Comparison of ENCODE assay signal across 7 cellular contexts in genomic region chr11:63973912-63974258, GRCh38. TPM values are rescaled to one million over a fixed set of nuclear protein-coding genes. Genes with fewer than 3 reads are reported as not detected.
DNase-seq lines count a peak whose midpoint lies in the region; ATAC-seq and TF ChIP-seq lines count a peak whose summit lies in the region.
"Not testable (repeated sequence)": the region's sequence is repeated elsewhere in the genome, so short reads cannot be mapped to it uniquely, and the experiment has no call there.

No MANE protein-coding gene starts in this region.

- H3K27ac ChIP-seq in WERI-Rb-1 = peak overlapping the region; percentile 50
- H3K27ac ChIP-seq in endodermal cell (ENCODE audit: low read depth, low read length); trophoblast cell (ENCODE audit: low read depth, low read length): not testable (repeated sequence)

- H3K27ac Mint-ChIP-seq in Caco-2 (ENCODE audit: unreplicated experiment) (peak overlapping the region; percentile 99), endodermal cell (peak overlapping the region; percentile 89), memory B cell (peak overlapping the region; percentile 94)
- H3K27ac Mint-ChIP-seq in activated naive CD8-positive, alpha-beta T cell = peak overlapping the region; percentile 99

- H3K4me1 ChIP-seq in Caco-2 (peaks cover 11% of the 10 kb centered on the region; the same call in 1 of the 2 replicates), Loucy (ENCODE audit: insufficient read depth, low read length, poor library complexity, severe bottlenecking) (peaks cover 29% of the 10 kb centered on the region)
- not testable (repeated sequence) for H3K4me1 ChIP-seq in endodermal cell (ENCODE audit: control insufficient read depth, insufficient read depth, low read length); trophoblast cell (ENCODE audit: control insufficient read depth in 1 of 2, insufficient read depth in 2 of 2, low read length in 2 of 2)

- CTCF ChIA-PET in Caco-2 (lab: Charles Lee) = interaction anchor here (0.6 to 1.2 kb wide), 4 partner anchors 28 to 139 kb away, joined by 3 to 8 read pairs (median 6); partner anchors contain the start of gene MARK2

- H4K12ac ChIP-seq in trophoblast cell (ENCODE audit: low read depth, low read length) = peak overlapping the region; percentile 16

- peaks cover 45% of the 10 kb centered on the region for H3K36me3 Mint-ChIP-seq in Caco-2 (ENCODE audit: insufficient read depth, unreplicated experiment)
- H3K36me3 Mint-ChIP-seq in activated naive CD8-positive, alpha-beta T cell; endodermal cell (ENCODE audit: low read depth); memory B cell: not testable (repeated sequence)

- not testable (repeated sequence) for BruUV-seq in Caco-2 (replicated peaks; lab: Mats Ljungman, UMichigan)

- H3K79me2 ChIP-seq in Loucy (ENCODE audit: insufficient read depth, low read length) = peaks cover 45% of the 10 kb centered on the region
- H3K79me2 ChIP-seq in trophoblast cell (ENCODE audit: control insufficient read depth, insufficient read depth, low read length, poor library complexity) = not testable (repeated sequence)

- H4K8ac ChIP-seq in trophoblast cell (ENCODE audit: low read depth, low read length) = peak overlapping the region; percentile 75

- peaks cover 17% of the 10 kb centered on the region for H3K4me1 Mint-ChIP-seq in Caco-2 (ENCODE audit: low read depth, unreplicated experiment)
- peaks cover 25% of the 10 kb centered on the region for H3K4me1 Mint-ChIP-seq in activated naive CD8-positive, alpha-beta T cell (ENCODE audit: low read depth)
- peaks cover 17% of the 10 kb centered on the region for H3K4me1 Mint-ChIP-seq in endodermal cell
- H3K4me1 Mint-ChIP-seq in memory B cell = peaks cover 16% of the 10 kb centered on the region

- not testable (repeated sequence) for H3F3A ChIP-seq in Loucy (ENCODE audit: low read depth)

- H3K36me3 ChIP-seq in Caco-2 (ENCODE audit: control insufficient read depth, insufficient read depth, low read length); Loucy (ENCODE audit: insufficient read depth, low read length); endodermal cell (ENCODE audit: control insufficient read depth, insufficient read depth, low read length): not testable (repeated sequence)
- H3K36me3 ChIP-seq in WERI-Rb-1 (peaks cover 16% of the 10 kb centered on the region), trophoblast cell (ENCODE audit: control insufficient read depth in 1 of 2, insufficient read depth in 2 of 2, low read length in 2 of 2) (peaks cover 9 to 12% of the 10 kb centered on the region in 2 experiments)

- H3K4me3 Mint-ChIP-seq in Caco-2 (ENCODE audit: unreplicated experiment) (peak overlapping the region; percentile 99), endodermal cell (peak overlapping the region; percentile 100), memory B cell (peak overlapping the region; percentile 98)
- H3K4me3 Mint-ChIP-seq in activated naive CD8-positive, alpha-beta T cell = peak overlapping the region; percentile 100

- not testable (repeated sequence) for H3K23ac ChIP-seq in trophoblast cell (ENCODE audit: low read length)

- peak overlapping the region; percentile 48 for H4K91ac ChIP-seq in trophoblast cell (ENCODE audit: low read depth, low read length)

- not testable (repeated sequence) for H2AK5ac ChIP-seq in trophoblast cell (ENCODE audit: low read length)

- not testable (repeated sequence) for H2BK120ac ChIP-seq in trophoblast cell (ENCODE audit: insufficient read depth, low read length, poor library complexity)

- not testable (repeated sequence) for ATAC-seq in memory B cell (ENCODE audit: low read depth)

- 73 to 89% methylated on average over 18 of the region's 18 CpGs for WGBS in endodermal cell (ENCODE audit: insufficient coverage in 1 of 2, insufficient read length in 1 of 2), 2 experiments
- WGBS in trophoblast cell (ENCODE audit: extremely low coverage, insufficient coverage, insufficient read length) = no CpG with 5 or more reads among the region's 18 CpGs

- H3K14ac ChIP-seq in trophoblast cell (ENCODE audit: low read length) = not testable (repeated sequence)

- not testable (repeated sequence) for H3K9me2 ChIP-seq in Loucy (replicated peaks; ENCODE audit: low read depth, low read length)

- POLR2A ChIA-PET in Caco-2 (lab: Charles Lee) = interaction anchor here (0.6 to 1.3 kb wide), 5 partner anchors 29 to 1641 kb away, joined by 3 read pairs; partner anchors contain the start of genes NAA40, PCNX3 and RTN3

- intact Hi-C loops in Caco-2 (cut with micrococcal nuclease; ENCODE audit: unreplicated experiment) = loop anchor here (1.0 to 2.0 kb wide), 2 partner anchors 12 to 35 kb away; partner anchors contain the start of genes NAA40 and OTUB1

- not testable (repeated sequence) for H2BK12ac ChIP-seq in trophoblast cell (ENCODE audit: low read length)

- not testable (repeated sequence) for H3K18ac ChIP-seq in trophoblast cell (ENCODE audit: low read length)

- not testable (repeated sequence) for H3K9ac ChIP-seq in Loucy (ENCODE audit: low read depth, low read length, poor library complexity, severe bottlenecking); endodermal cell (ENCODE audit: extremely low read depth, low read length, poor library complexity, severe bottlenecking); trophoblast cell (ENCODE audit: low read length)

- not testable (repeated sequence) for H2BK5ac ChIP-seq in trophoblast cell (ENCODE audit: low read depth, low read length, poor library complexity)

- peaks cover 16% of the 10 kb centered on the region for H4K20me1 ChIP-seq in Loucy (ENCODE audit: insufficient read depth, low read length, poor library complexity, severe bottlenecking)

- not testable (repeated sequence) for H3K9me3 ChIP-seq in Caco-2; Loucy (ENCODE audit: insufficient read depth, low read depth, low read length); WERI-Rb-1 (ENCODE audit: severe bottlenecking); endodermal cell (ENCODE audit: control insufficient read depth, low read length); trophoblast cell (ENCODE audit: insufficient read depth, low read depth, low read length)

- not testable (repeated sequence) for H3K9me3 Mint-ChIP-seq in Caco-2 (ENCODE audit: unreplicated experiment); activated naive CD8-positive, alpha-beta T cell (ENCODE audit: low read depth); endodermal cell; memory B cell

- TF ChIP-seq CTCF in Caco-2 (IDR thresholded peaks at IDR 0.05; ENCODE audit: insufficient read depth in 1 of 2, low read depth in 1 of 2, low read length in 1 of 2, severe bottlenecking in 1 of 2, unreplicated experiment in 1 of 2); Loucy (conservative IDR thresholded peaks at IDR 0.05; ENCODE audit: low read length); WERI-Rb-1 (IDR thresholded peaks at IDR 0.05; ENCODE audit: low read depth, low read length); endodermal cell (conservative IDR thresholded peaks at IDR 0.05): not testable (repeated sequence)

- H3K27me3 ChIP-seq in Caco-2 (replicated peaks; ENCODE audit: control insufficient read depth, insufficient read depth, low read length); Loucy (ENCODE audit: insufficient read depth, low read length, poor library complexity, severe bottlenecking); WERI-Rb-1 (ENCODE audit: insufficient read depth, low read depth, severe bottlenecking); endodermal cell (ENCODE audit: control insufficient read depth, insufficient read depth, low read length, poor library complexity, severe bottlenecking); trophoblast cell (ENCODE audit: insufficient read depth, low read length): not testable (repeated sequence)

- not testable (repeated sequence) for DNase-seq in Caco-2; WERI-Rb-1; endodermal cell; memory B cell (ENCODE audit: low spot score in 2 of 2); trophoblast cell

- not testable (repeated sequence) for H3K79me1 ChIP-seq in trophoblast cell (ENCODE audit: low read length)

- not testable (repeated sequence) for H2AFZ ChIP-seq in Loucy (ENCODE audit: low read length)
- peak overlapping the region; percentile 44 for H2AFZ ChIP-seq in trophoblast cell (ENCODE audit: insufficient read depth, low read length, poor library complexity)

- H3K4ac ChIP-seq in trophoblast cell (ENCODE audit: low read depth, low read length) = not testable (repeated sequence)

- H3K27me3 Mint-ChIP-seq in Caco-2 (ENCODE audit: insufficient read depth, unreplicated experiment); activated naive CD8-positive, alpha-beta T cell; memory B cell: not testable (repeated sequence)
- peaks cover 38% of the 10 kb centered on the region for H3K27me3 Mint-ChIP-seq in endodermal cell (ENCODE audit: insufficient read depth)

- peak overlapping the region; percentile 45 for H3K4me2 ChIP-seq in Loucy (ENCODE audit: low read depth, low read length, poor library complexity, severe bottlenecking)
- H3K4me2 ChIP-seq in trophoblast cell (ENCODE audit: low read length) = peak overlapping the region; percentile 51

- peak overlapping the region; percentile 32 for H3K4me3 ChIP-seq in Caco-2 (ENCODE audit: low read depth, low read length)
- H3K4me3 ChIP-seq in Loucy (ENCODE audit: low read length, poor library complexity, severe bottlenecking) = peak overlapping the region; percentile 48
- not testable (repeated sequence) for H3K4me3 ChIP-seq in WERI-Rb-1 (ENCODE audit: low read depth, low read length); endodermal cell (ENCODE audit: low read length); trophoblast cell (ENCODE audit: low read depth, low read length)

RNA-seq across cellular contexts. Expression of gene COX8A, which starts 0.5 kb away (rescaled TPM):
- 376 and 448 TPM in 2 replicates for total RNA-seq in Caco-2 (2022)
- 100 to 1,000 TPM; 258 to 298 TPM for total RNA-seq in endodermal cell
- 420 TPM for polyA plus RNA-seq in endodermal cell (2013, experiment 1 of 2)
- 373 TPM for polyA plus RNA-seq in endodermal cell (2013, experiment 2 of 2)
- polyA plus RNA-seq in trophoblast cell (2013) = 385 and 425 TPM in 2 replicates

RNA-seq across cellular contexts. Expression of gene OTUB1, which starts 12.4 kb away (rescaled TPM):
- total RNA-seq in Caco-2 (2022) = 140 and 152 TPM in 2 replicates
- 10 to 100 TPM; 87.7 to 95.1 TPM for total RNA-seq in endodermal cell
- polyA plus RNA-seq in endodermal cell (2013, experiment 1 of 2) = 147 TPM
- polyA plus RNA-seq in endodermal cell (2013, experiment 2 of 2) = 134 TPM
- polyA plus RNA-seq in trophoblast cell (2013) = 88.2 and 91.1 TPM in 2 replicates

RNA-seq across cellular contexts. Expression of gene NAA40, which starts 35.1 kb away (rescaled TPM):
- 42.7 and 43.7 TPM in 2 replicates for total RNA-seq in Caco-2 (2022)
- total RNA-seq in endodermal cell = 10 to 100 TPM; 47.2 to 53.5 TPM
- polyA plus RNA-seq in endodermal cell (2013, experiment 1 of 2) = 34.7 TPM
- polyA plus RNA-seq in endodermal cell (2013, experiment 2 of 2) = 34.0 TPM
- polyA plus RNA-seq in trophoblast cell (2013) = 12.0 and 12.4 TPM in 2 replicates

RNA-seq across cellular contexts. Expression of gene RCOR2, which starts 56.9 kb away (rescaled TPM):
- 1.5 and 1.8 TPM in 2 replicates for total RNA-seq in Caco-2 (2022)
- total RNA-seq in endodermal cell = 10 to 100 TPM; 45.0 to 51.4 TPM
- 111 TPM for polyA plus RNA-seq in endodermal cell (2013, experiment 1 of 2)
- 95.2 TPM for polyA plus RNA-seq in endodermal cell (2013, experiment 2 of 2)
- polyA plus RNA-seq in trophoblast cell (2013) = 11.6 and 13.0 TPM in 2 replicates
